ENCODE assay signal across 1 cellular context in the genomic region with DNA sequence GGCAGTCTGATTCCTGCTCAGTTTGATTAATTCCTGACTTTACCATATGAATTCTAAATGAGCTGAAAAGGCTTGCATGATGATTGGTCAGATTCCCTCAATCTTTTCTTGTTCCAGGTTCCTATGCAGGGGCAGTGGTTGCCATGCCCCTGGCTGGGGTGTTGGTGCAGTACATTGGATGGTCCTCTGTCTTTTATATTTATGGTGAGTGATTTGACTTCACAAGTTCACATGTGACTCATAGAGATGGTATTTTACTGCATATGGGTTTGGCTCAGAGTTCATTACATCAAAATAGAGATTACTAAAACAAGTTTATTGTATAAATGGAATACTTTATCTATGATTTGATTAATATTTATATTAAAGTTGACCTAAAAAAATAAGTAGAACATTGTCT.
TF ChIP-seq lines count a peak whose summit lies in the region.

No MANE protein-coding gene starts in this region.

TF ChIP-seq in H1, 55 proteins besides CTCF, POLR2A, EP300 and RAD21:
- TF ChIP-seq SRF (IDR thresholded peaks at IDR 0.05; ENCODE audit: low read depth, low read length) (no peak), GABPA (IDR thresholded peaks at IDR 0.05; ENCODE audit: borderline replicate concordance, insufficient read depth, low read length) (no peak)
- TF ChIP-seq, protein P1, sequence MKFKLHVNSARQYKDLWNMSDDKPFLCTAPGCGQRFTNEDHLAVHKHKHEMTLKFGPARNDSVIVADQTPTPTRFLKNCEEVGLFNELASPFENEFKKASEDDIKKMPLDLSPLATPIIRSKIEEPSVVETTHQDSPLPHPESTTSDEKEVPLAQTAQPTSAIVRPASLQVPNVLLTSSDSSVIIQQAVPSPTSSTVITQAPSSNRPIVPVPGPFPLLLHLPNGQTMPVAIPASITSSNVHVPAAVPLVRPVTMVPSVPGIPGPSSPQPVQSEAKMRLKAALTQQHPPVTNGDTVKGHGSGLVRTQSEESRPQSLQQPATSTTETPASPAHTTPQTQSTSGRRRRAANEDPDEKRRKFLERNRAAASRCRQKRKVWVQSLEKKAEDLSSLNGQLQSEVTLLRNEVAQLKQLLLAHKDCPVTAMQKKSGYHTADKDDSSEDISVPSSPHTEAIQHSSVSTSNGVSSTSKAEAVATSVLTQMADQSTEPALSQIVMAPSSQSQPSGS (IDR thresholded peaks at IDR 0.05; ENCODE audit: low read length): no peak
